Comparison of ENCODE assay signal across 9 cellular contexts in the genomic region with DNA sequence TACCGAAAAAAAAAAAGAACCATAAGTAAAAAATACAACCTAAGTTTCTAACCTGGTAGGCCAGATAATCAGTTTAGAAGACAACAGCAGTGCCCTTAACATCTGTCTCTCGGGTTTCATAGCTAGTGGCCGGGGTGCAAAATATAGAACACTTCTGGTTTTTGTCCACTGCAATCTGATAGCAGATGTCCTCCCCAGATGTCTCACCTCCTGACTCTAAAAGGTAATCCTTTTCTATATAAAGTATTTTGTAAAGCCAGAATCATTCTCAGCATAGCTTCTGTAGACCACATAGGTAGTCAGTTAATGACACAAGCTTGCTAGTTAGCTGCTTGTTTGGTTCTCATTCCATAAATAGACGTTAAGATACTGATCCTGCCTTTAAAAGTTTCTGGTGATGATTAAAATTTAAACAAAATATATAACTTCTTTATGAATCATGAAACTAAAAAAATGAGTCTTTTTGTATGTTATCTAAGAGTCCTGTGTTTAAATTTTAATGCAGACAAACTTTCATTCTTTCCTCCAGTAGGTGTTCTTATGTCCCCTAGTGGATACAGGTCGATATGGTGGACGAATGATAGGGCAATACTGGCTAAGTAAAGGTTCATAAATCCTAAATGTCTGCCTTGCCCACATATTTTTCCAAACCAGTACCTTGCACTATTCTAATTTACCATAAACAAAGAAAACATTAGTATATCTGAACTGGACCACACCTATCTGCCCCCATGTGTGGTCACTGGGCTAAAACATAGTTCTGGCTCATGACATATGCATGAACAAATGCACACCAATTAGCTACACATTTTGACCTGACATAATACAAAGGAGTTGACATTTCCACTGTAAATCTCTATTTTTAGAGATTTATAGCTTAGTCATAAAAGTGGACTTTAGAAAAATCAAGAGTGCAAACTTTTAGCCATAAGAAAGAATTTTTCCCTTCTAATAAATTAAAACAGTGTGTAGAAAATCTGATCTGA.
A peak's percentile ranks its signal among the peaks of the same experiment; 100 is the strongest.
DNase-seq lines count a peak whose midpoint lies in the region; ATAC-seq and TF ChIP-seq lines count a peak whose summit lies in the region.
"Had no signal": no experiment of that assay in that cellular context is flagged by ENCODE, and none has a peak within 500 bp of the region (broad histone marks: within the 10 kb centered on the region; RNA-seq: fewer than 3 reads in every experiment).

No MANE protein-coding gene starts in this region.

- intact Hi-C loops in gastrocnemius medialis (cut with DNase I; ENCODE audit: low total_unique reads): no loop called here

- no peak overlapping the region for H3K4me3 ChIP-seq in epithelial cell of proximal tubule (ENCODE audit: low read depth, low read length)
- no peak overlapping the region for H3K4me3 ChIP-seq in gastrocnemius medialis

- peaks cover 3 to 5% of the 10 kb centered on the region in 2 donors for H3K4me1 ChIP-seq in gastrocnemius medialis

- no peak overlapping the region for H3K27ac ChIP-seq in gastrocnemius medialis

- H3K36me3 ChIP-seq in gastrocnemius medialis: no peaks in the 10 kb centered on the region

- H3K9me3 ChIP-seq in gastrocnemius medialis: no peaks in the 10 kb centered on the region

- TF ChIP-seq CTCF in GM20000 (IDR thresholded peaks at IDR 0.05; ENCODE audit: extremely low read depth, missing control alignments) (no peak), epithelial cell of proximal tubule (conservative IDR thresholded peaks at IDR 0.05; ENCODE audit: low read depth, low read length) (peak; percentile 31), gastrocnemius medialis (IDR thresholded peaks at IDR 0.05 in 4 of 5, conservative IDR thresholded peaks at IDR 0.05 in 1 of 5) (peak in 2 of 5 experiments; percentile 10 to 19)

- DNase-seq in ELR (ENCODE audit: low read depth) (peak; percentile 37), GM20000 (ENCODE audit: low spot score) (peak; percentile 23), epithelial cell of proximal tubule (ENCODE audit: low read depth) (no peak), gastrocnemius medialis (no peak), DMS153 treated with DMSO at 0.1 percent for 48 hours (lab: John Stamatoyannopoulos, UW; ENCODE audit: unreplicated experiment) (no peak), NOMO-1 (lab: John Stamatoyannopoulos, UW; ENCODE audit: unreplicated experiment in 2 of 2) (no peak)
- no peak for DNase-seq in activated naive CD4-positive, alpha-beta T cell treated with Interleukin-2 at 50 U/mL for 16 hours
- DNase-seq: naive B cell had no signal

- in situ Hi-C loops in gastrocnemius medialis (cut with MboI; ENCODE audit: low sequenced_read_pairs in 4 of 4): no loop called here

- ATAC-seq in HG03469 (IDR thresholded peaks at IDR 0.05; ENCODE audit: unreplicated experiment) (peak; percentile 40), gastrocnemius medialis (no peak)

- TF ChIP-seq POLR2A in gastrocnemius medialis (IDR thresholded peaks at IDR 0.05): no peak

- H3K27me3 ChIP-seq in gastrocnemius medialis: no peaks in the 10 kb centered on the region

Comparison
In these comparisons a context has a peak if more than half of its experiments do, and no peak if none do; other contexts are left out.
1. DNase-seq: peak in ELR (single experiment) and GM20000 (single experiment); none in epithelial cell of proximal tubule (single experiment), gastrocnemius medialis (0 of 2), DMS153 treated with DMSO at 0.1 percent for 48 hours (single experiment), NOMO-1 (0 of 2) and activated naive CD4-positive, alpha-beta T cell treated with Interleukin-2 at 50 U/mL for 16 hours (single experiment).